21 cellular contexts compared by ENCODE assay signal in the genomic region with DNA sequence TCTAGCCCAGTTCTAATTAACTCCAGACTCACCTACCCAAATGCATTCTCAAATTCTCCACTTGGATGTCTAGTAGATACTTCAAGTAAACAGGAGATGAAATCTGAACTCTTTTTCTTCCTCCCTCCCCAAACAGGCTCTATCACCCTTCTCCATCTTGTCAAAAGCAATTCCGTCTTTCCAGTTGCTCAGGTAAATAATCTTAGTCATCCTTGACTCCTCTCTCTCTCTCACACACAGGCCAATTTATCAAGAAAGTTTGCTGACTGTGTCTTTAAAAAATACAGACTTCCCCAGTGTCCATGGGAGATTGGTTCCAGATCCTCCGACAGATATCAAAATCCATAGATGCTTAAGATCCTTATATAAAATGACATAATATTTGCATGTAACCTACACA. TPM values are rescaled to one million over a fixed set of nuclear protein-coding genes. Genes with fewer than 3 reads are reported as not detected.
DNase-seq lines count a peak whose midpoint lies in the region; ATAC-seq, FAIRE-seq and TF ChIP-seq lines count a peak whose summit lies in the region.
"Had no signal": no experiment of that assay in that cellular context is flagged by ENCODE, and none has a peak within 500 bp of the region (broad histone marks: within the 10 kb centered on the region; RNA-seq: fewer than 3 reads in every experiment).

No MANE protein-coding gene starts in this region.

- no peaks in the 10 kb centered on the region for H3K79me2 ChIP-seq in PC-9 (ENCODE audit: low read depth)

- in situ Hi-C loops in ACHN (cut with HindIII; ENCODE audit: low pct_ligation_motif_present, low pct_unique_long_range_greater_than_20kb, low sequenced_read_pairs) = no loop called here

- H3K9me3 ChIP-seq in PC-9 (ENCODE audit: insufficient read depth, low read depth) = no peaks in the 10 kb centered on the region
- H3K9me3 ChIP-seq: BE2C, Caco-2, HAP-1 had no signal

- H3F3A ChIP-seq in PC-9 (ENCODE audit: insufficient read depth, low read depth) = peaks cover 1% of the 10 kb centered on the region; the same call in 1 of the 2 replicates

- no peaks in the 10 kb centered on the region for H4K20me1 ChIP-seq in PC-9 (ENCODE audit: insufficient read depth)

- DNase-seq in LNCaP clone FGC (ENCODE audit: low read depth) (peak; percentile 53), PC-9 (peak in 1 of 2 experiments; percentile 78), bronchial epithelial cell (ENCODE audit: low read depth) (peak; percentile 37), foreskin keratinocyte (no peak), ACHN (no peak)
- DNase-seq in activated CD4-positive, alpha-beta T cell treated with anti-CD3 and anti-CD28 coated beads for 4 hours = no peak
- DNase-seq in stimulated activated CD4-positive, alpha-beta T cell treated with anti-CD3 and anti-CD28 coated beads, Interleukin-12 subunit alpha, Interleukin-12 subunit beta, amount 100 ng/mL, for 4 hours = no peak
- DNase-seq: BE2C; C1 segment of cervical spinal cord; Caco-2; CD4-positive, CD25-positive, alpha-beta regulatory T cell; CD8-positive, alpha-beta memory T cell; GM23248; IMR-90 had no signal

- H3K27me3 ChIP-seq in PC-9 (ENCODE audit: insufficient read depth, low read depth) (no peaks in the 10 kb centered on the region), bronchial epithelial cell (ENCODE audit: control insufficient read depth, insufficient read depth, low read length) (no peaks in the 10 kb centered on the region), foreskin keratinocyte (no peaks in the 10 kb centered on the region)

- H3K4me3 ChIP-seq in LNCaP clone FGC (ENCODE audit: low read depth, low read length) (no peak overlapping the region), PC-9 (no peak overlapping the region), bronchial epithelial cell (ENCODE audit: low read depth, low read length) (no peak overlapping the region)
- H3K4me3 ChIP-seq: GM23248, HAP-1 had no signal

- H3K4me1 ChIP-seq in PC-9 (replicated peaks; ENCODE audit: insufficient read depth) (peaks cover 11% of the 10 kb centered on the region), foreskin keratinocyte (no peaks in the 10 kb centered on the region)
- H3K4me1 ChIP-seq: BE2C, HAP-1 had no signal

- POLR2A ChIA-PET in PC-9 (lab: Charles Lee; ENCODE audit: unreplicated experiment) = no interaction called here

- no peak for FAIRE-seq in bronchial epithelial cell (lab: Jason Lieb, UNC)
- FAIRE-seq: D721Med, G401.6, GM12891, HTR-8/SVneo had no signal

- BruUV-seq in PC-9 (replicated peaks; lab: Mats Ljungman, UMichigan) = no TSS peak

- no peak overlapping the region for H3K27ac ChIP-seq in PC-9
- no peak overlapping the region for H3K27ac ChIP-seq in foreskin keratinocyte
- H3K27ac ChIP-seq: GM23248 had no signal

- intact Hi-C loops in PC-9 (cut with micrococcal nuclease; ENCODE audit: unreplicated experiment) = loop anchor here (10.0 kb wide), 2 partner anchors 206 to 574 kb away; a partner anchor contains a TSS

- ATAC-seq in foreskin keratinocyte (peak; percentile 11), HG02870 (IDR thresholded peaks at IDR 0.05; ENCODE audit: unreplicated experiment) (no peak)

- no peaks in the 10 kb centered on the region for H3K36me3 ChIP-seq in PC-9 (ENCODE audit: low read depth)
- H3K36me3 ChIP-seq in bronchial epithelial cell (ENCODE audit: control insufficient read depth, insufficient read depth, low read length) = no peaks in the 10 kb centered on the region
- H3K36me3 ChIP-seq: BE2C, HAP-1 had no signal

- no peak for TF ChIP-seq CTCF in LNCaP clone FGC (IDR thresholded peaks at IDR 0.05; ENCODE audit: control insufficient read depth, extremely low read depth, insufficient read depth)
- TF ChIP-seq CTCF in PC-9 (conservative IDR thresholded peaks at IDR 0.05) = no peak
- no peak for TF ChIP-seq CTCF in bronchial epithelial cell (IDR thresholded peaks at IDR 0.05; ENCODE audit: insufficient read depth, low read length, severe bottlenecking)
- TF ChIP-seq CTCF in foreskin keratinocyte (conservative IDR thresholded peaks at IDR 0.05) = no peak

- H3K9me2 ChIP-seq in PC-9 (ENCODE audit: insufficient read depth) = no peaks in the 10 kb centered on the region; the same call in 1 of the 2 replicates

- peak overlapping the region; percentile 14 for H3K4me2 ChIP-seq in PC-9

- CTCF ChIA-PET in PC-9 (lab: Charles Lee) = no interaction called here

- no peak overlapping the region for H2AFZ ChIP-seq in PC-9
- H2AFZ ChIP-seq: GM23248 had no signal

RNA-seq across cellular contexts. Expression of a gene that starts 12.9 kb away (rescaled TPM):
- total RNA-seq in PC-9 (2021) (1.4 and 2.6 TPM in 2 replicates), bronchial epithelial cell (under 0.01 and 0.13 TPM in 2 replicates), foreskin keratinocyte (not detected in 2 replicates)
- not detected in 2 replicates for polyA plus RNA-seq in foreskin keratinocyte
- total RNA-seq: A172, GM23248, IMR-90 had no signal
- polyA plus RNA-seq: GM23248, IMR-90 had no signal

Comparison
In these comparisons a context has a peak if more than half of its experiments do, and no peak if none do; other contexts are left out.
1. DNase-seq: peak in LNCaP clone FGC (single experiment) and bronchial epithelial cell (single experiment); none in foreskin keratinocyte (0 of 2), ACHN (single experiment), activated CD4-positive, alpha-beta T cell treated with anti-CD3 and anti-CD28 coated beads for 4 hours (0 of 2) and stimulated activated CD4-positive, alpha-beta T cell treated with anti-CD3 and anti-CD28 coated beads, Interleukin-12 subunit alpha, Interleukin-12 subunit beta, amount 100 ng/mL, for 4 hours (single experiment).